In the genomic region with DNA sequence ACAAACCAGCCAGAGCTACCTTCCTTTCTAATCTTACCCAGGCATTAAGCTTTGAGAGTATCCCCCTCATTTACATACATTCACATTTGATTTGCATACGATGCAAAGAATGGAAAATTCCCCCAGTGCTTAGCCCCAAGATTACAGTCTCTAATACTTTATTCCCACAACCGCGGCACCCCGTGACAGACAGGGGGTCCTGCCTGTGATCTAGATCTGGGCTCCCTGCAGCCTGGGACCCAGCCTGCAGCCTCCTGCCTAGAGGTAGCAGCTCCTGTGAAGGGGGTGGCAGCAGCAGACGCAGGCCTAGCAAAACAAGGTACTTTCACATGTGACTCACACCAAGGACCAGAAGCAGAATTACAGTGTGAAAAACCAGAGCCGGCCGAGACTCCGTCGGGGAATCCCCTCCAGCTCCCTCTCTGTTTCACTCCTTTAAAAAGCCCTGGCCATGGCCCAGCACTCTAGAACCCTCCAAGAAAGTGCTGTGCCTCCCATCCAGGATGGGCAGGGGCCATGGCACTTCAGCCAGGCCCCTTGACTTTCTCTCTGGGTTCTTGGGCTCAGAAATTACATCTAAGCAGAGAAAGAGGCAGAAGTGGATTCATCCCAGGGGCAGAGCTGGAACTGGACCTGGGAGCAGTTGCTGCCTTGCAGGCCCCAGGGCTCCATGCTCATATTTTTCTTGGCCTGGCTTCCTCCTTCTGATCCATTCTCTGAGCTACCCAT, we compare ENCODE assay signal across 8 cellular contexts. TPM values are rescaled to one million over a fixed set of nuclear protein-coding genes. Genes with fewer than 3 reads are reported as not detected.
A peak's percentile ranks its signal among the peaks of the same experiment; 100 is the strongest.
DNase-seq lines count a peak whose midpoint lies in the region; ATAC-seq and TF ChIP-seq lines count a peak whose summit lies in the region.

No MANE protein-coding gene starts in this region.

- H3K27ac ChIP-seq in SU-DHL-6 (ENCODE audit: low read depth, low read length) = peak overlapping the region; percentile 26; the same call in 1 of the 2 replicates

- DNase-seq in activated naive CD8-positive, alpha-beta T cell treated with anti-CD3 and anti-CD28 coated beads, Interleukin-2, amount 50 U/mL, for 24 hours = peak; percentile 78
- DNase-seq in natural killer cell treated with Interleukin-12 subunit alpha and Interleukin-12 subunit beta and Interleukin-15 and Interleukin-18, amount 100 ng/mL, for 72 hours (ENCODE audit: low spot score) = peak; percentile 93
- DNase-seq in GF-D8 (lab: John Stamatoyannopoulos, UW) (no peak), NCI-H1092 (lab: John Stamatoyannopoulos, UW) (no peak), HT-29 (ENCODE audit: low spot score) (no peak)

- H3K4me3 Mint-ChIP-seq in activated naive CD8-positive, alpha-beta T cell treated with anti-CD3 and anti-CD28 coated beads, Interleukin-2, amount 50 U/mL, for 24 hours = peak overlapping the region; percentile 40
- peak overlapping the region; percentile 19 for H3K4me3 Mint-ChIP-seq in natural killer cell treated with Interleukin-12 subunit alpha and Interleukin-12 subunit beta and Interleukin-15 and Interleukin-18, amount 100 ng/mL, for 72 hours

- H3K27me3 Mint-ChIP-seq in activated naive CD8-positive, alpha-beta T cell treated with anti-CD3 and anti-CD28 coated beads, Interleukin-2, amount 50 U/mL, for 24 hours = no peaks in the 10 kb centered on the region
- H3K27me3 Mint-ChIP-seq in natural killer cell treated with Interleukin-12 subunit alpha and Interleukin-12 subunit beta and Interleukin-15 and Interleukin-18, amount 100 ng/mL, for 72 hours = peaks cover 3 to 7% of the 10 kb centered on the region in 2 donors

- no peak overlapping the region for H3K4me3 ChIP-seq in SU-DHL-6 (ENCODE audit: insufficient read depth, low read length, poor library complexity, severe bottlenecking)

- H3K36me3 ChIP-seq in SU-DHL-6 (ENCODE audit: low read length) = no peaks in the 10 kb centered on the region

- no peaks in the 10 kb centered on the region for H3K9me3 Mint-ChIP-seq in activated naive CD8-positive, alpha-beta T cell treated with anti-CD3 and anti-CD28 coated beads, Interleukin-2, amount 50 U/mL, for 24 hours
- H3K9me3 Mint-ChIP-seq in natural killer cell treated with Interleukin-12 subunit alpha and Interleukin-12 subunit beta and Interleukin-15 and Interleukin-18, amount 100 ng/mL, for 72 hours = no peaks in the 10 kb centered on the region

- no peak for TF ChIP-seq CTCF in SU-DHL-6 (IDR thresholded peaks at IDR 0.05; ENCODE audit: insufficient read depth, low read length, poor library complexity, severe bottlenecking)

- H3K27ac Mint-ChIP-seq in activated naive CD8-positive, alpha-beta T cell treated with anti-CD3 and anti-CD28 coated beads, Interleukin-2, amount 50 U/mL, for 24 hours = peak overlapping the region; percentile 90
- peak overlapping the region; percentile 10 to 72 for H3K27ac Mint-ChIP-seq in natural killer cell treated with Interleukin-12 subunit alpha and Interleukin-12 subunit beta and Interleukin-15 and Interleukin-18, amount 100 ng/mL, for 72 hours

- no peaks in the 10 kb centered on the region for H3K9me2 ChIP-seq in SU-DHL-6 (replicated peaks; ENCODE audit: insufficient read depth, low read length)

- peak overlapping the region; percentile 34 for H3K4me2 ChIP-seq in SU-DHL-6 (ENCODE audit: low read depth, low read length, poor library complexity, severe bottlenecking)

- no peak overlapping the region for H2AFZ ChIP-seq in SU-DHL-6 (ENCODE audit: low read depth, low read length, severe bottlenecking)

- H3K9me3 ChIP-seq in SU-DHL-6 (ENCODE audit: insufficient read depth, low read length) = no peaks in the 10 kb centered on the region

- H3F3A ChIP-seq in SU-DHL-6 (ENCODE audit: insufficient read depth) = no peaks in the 10 kb centered on the region

- H3K27me3 ChIP-seq in SU-DHL-6 (ENCODE audit: low read length) = no peaks in the 10 kb centered on the region

- no peaks in the 10 kb centered on the region for H3K36me3 Mint-ChIP-seq in activated naive CD8-positive, alpha-beta T cell treated with anti-CD3 and anti-CD28 coated beads, Interleukin-2, amount 50 U/mL, for 24 hours (ENCODE audit: low read depth)
- no peaks in the 10 kb centered on the region for H3K36me3 Mint-ChIP-seq in natural killer cell treated with Interleukin-12 subunit alpha and Interleukin-12 subunit beta and Interleukin-15 and Interleukin-18, amount 100 ng/mL, for 72 hours

- H4K20me1 ChIP-seq in SU-DHL-6 (ENCODE audit: low read depth, low read length) = no peaks in the 10 kb centered on the region

- peak; percentile 87 for ATAC-seq in GM18519 (IDR thresholded peaks at IDR 0.05; ENCODE audit: low FRiP score, unreplicated experiment)
- peak; percentile 83 for ATAC-seq in HG02884 (IDR thresholded peaks at IDR 0.05; ENCODE audit: unreplicated experiment)
- peak; percentile 85 for ATAC-seq in activated naive CD8-positive, alpha-beta T cell treated with anti-CD3 and anti-CD28 coated beads, Interleukin-2, amount 50 U/mL, for 24 hours
- peak; percentile 93 to 95 for ATAC-seq in natural killer cell treated with Interleukin-12 subunit alpha and Interleukin-12 subunit beta and Interleukin-15 and Interleukin-18, amount 100 ng/mL, for 72 hours

- H3K4me1 Mint-ChIP-seq in activated naive CD8-positive, alpha-beta T cell treated with anti-CD3 and anti-CD28 coated beads, Interleukin-2, amount 50 U/mL, for 24 hours = peaks cover 85% of the 10 kb centered on the region
- peaks cover 48 to 49% of the 10 kb centered on the region in 2 donors for H3K4me1 Mint-ChIP-seq in natural killer cell treated with Interleukin-12 subunit alpha and Interleukin-12 subunit beta and Interleukin-15 and Interleukin-18, amount 100 ng/mL, for 72 hours (ENCODE audit: low read depth in 2 of 2)

- no peaks in the 10 kb centered on the region for H3K79me2 ChIP-seq in SU-DHL-6 (ENCODE audit: insufficient read depth, low read length)

- H3K9ac ChIP-seq in SU-DHL-6 (ENCODE audit: low read length) = no peak overlapping the region

RNA-seq across cellular contexts. Expression of a gene that starts 14.0 kb away (rescaled TPM):
- 1 to 10 TPM; 2.6 to 6.1 TPM for total RNA-seq in natural killer cell treated with Interleukin-12 subunit alpha and Interleukin-12 subunit beta and Interleukin-15 and Interleukin-18, amount 100 ng/mL, for 72 hours
- total RNA-seq in HT-29 (2014; rRNA removed; shearing (Covaris generic)) = 23.8 and 28.5 TPM in 2 replicates

Comparison
In these comparisons a context has a peak if more than half of its experiments do, and no peak if none do; other contexts are left out.
1. DNase-seq: peak in activated naive CD8-positive, alpha-beta T cell treated with anti-CD3 and anti-CD28 coated beads, Interleukin-2, amount 50 U/mL, for 24 hours (single experiment) and natural killer cell treated with Interleukin-12 subunit alpha and Interleukin-12 subunit beta and Interleukin-15 and Interleukin-18, amount 100 ng/mL, for 72 hours (single experiment); none in GF-D8 (single experiment), NCI-H1092 (single experiment) and HT-29 (single experiment).
2. Peak in every context shown above with its lines, with median percentiles within 50 percentile points of each other: ATAC-seq.